Comparison of ENCODE assay signal across 8 cellular contexts in the genomic region with DNA sequence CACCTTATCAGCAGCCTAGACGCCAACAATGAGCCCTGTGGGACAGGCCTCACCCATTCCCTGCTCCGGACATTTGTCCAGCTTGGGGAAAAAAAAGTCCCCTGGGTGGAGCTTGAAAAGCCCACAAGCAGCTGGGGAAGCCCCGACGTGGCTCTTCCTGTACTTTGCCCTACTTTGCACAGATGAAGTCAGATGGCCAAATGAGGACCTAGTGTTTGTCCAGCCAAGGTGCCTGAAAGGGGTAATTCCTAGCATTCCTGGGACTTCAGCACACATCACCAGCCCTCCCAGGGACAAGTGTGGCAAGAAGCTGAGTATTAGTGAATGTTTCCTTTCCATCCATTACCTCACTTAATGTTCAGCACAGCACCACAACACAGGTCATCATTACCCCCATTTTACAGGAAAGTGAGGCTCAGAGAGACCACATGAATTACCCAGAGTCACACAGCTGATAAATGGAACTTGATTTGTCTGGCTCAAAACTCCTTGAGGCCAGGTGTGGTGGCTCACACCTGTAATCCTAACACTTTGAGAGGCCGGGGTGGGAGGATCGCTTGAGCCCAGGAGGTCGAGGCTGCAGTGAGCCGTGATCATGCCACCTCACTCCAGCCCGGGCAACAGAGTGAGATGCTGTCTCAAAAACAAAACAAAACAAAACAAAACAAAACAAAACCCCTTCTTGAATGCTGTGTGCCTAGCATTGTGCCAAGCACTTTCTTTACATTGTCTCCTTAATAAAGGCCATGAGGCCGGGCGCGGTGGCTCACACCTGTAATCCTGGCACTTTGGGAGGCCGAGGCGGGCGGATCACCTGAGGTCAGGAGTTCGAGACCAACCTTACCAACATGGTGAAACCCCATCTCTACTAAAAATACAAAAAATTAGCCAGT. TPM values are rescaled to one million over a fixed set of nuclear protein-coding genes. Genes with fewer than 3 reads are reported as not detected.
DNase-seq lines count a peak whose midpoint lies in the region; ATAC-seq and TF ChIP-seq lines count a peak whose summit lies in the region.

No MANE protein-coding gene starts in this region.

- no peak overlapping the region for H3K4me3 Mint-ChIP-seq in activated CD8-positive, alpha-beta T cell treated with anti-CD3 and anti-CD28 coated beads, Interleukin-2, amount 10 ng/mL, durations not matched to agents 7 days and 5 days
- H3K4me3 Mint-ChIP-seq in activated CD8-positive, alpha-beta T cell treated with anti-CD3 and anti-CD28 coated beads for 36 hours, result no peak overlapping the region
- no peak overlapping the region for H3K4me3 Mint-ChIP-seq in activated CD4-positive, alpha-beta T cell treated with anti-CD3 and anti-CD28 coated beads, Interleukin-2, amount 10 ng/mL, durations not matched to agents 7 days and 5 days

- H3K9me3 Mint-ChIP-seq in activated CD8-positive, alpha-beta T cell treated with anti-CD3 and anti-CD28 coated beads, Interleukin-2, amount 10 ng/mL, durations not matched to agents 7 days and 5 days (ENCODE audit: insufficient read depth), result no peaks in the 10 kb centered on the region
- H3K9me3 Mint-ChIP-seq in activated CD8-positive, alpha-beta T cell treated with anti-CD3 and anti-CD28 coated beads for 36 hours, result no peaks in the 10 kb centered on the region
- no peaks in the 10 kb centered on the region for H3K9me3 Mint-ChIP-seq in activated CD4-positive, alpha-beta T cell treated with anti-CD3 and anti-CD28 coated beads, Interleukin-2, amount 10 ng/mL, durations not matched to agents 7 days and 5 days

- H3K27me3 Mint-ChIP-seq in activated CD8-positive, alpha-beta T cell treated with anti-CD3 and anti-CD28 coated beads, Interleukin-2, amount 10 ng/mL, durations not matched to agents 7 days and 5 days (ENCODE audit: low read depth), result peaks cover 12% of the 10 kb centered on the region
- H3K27me3 Mint-ChIP-seq in activated CD8-positive, alpha-beta T cell treated with anti-CD3 and anti-CD28 coated beads for 36 hours, result no peaks in the 10 kb centered on the region
- H3K27me3 Mint-ChIP-seq in activated CD4-positive, alpha-beta T cell treated with anti-CD3 and anti-CD28 coated beads, Interleukin-2, amount 10 ng/mL, durations not matched to agents 7 days and 5 days, result no peaks in the 10 kb centered on the region

- H3K36me3 Mint-ChIP-seq in activated CD8-positive, alpha-beta T cell treated with anti-CD3 and anti-CD28 coated beads, Interleukin-2, amount 10 ng/mL, durations not matched to agents 7 days and 5 days (ENCODE audit: low read depth), result no peaks in the 10 kb centered on the region
- no peaks in the 10 kb centered on the region for H3K36me3 Mint-ChIP-seq in activated CD8-positive, alpha-beta T cell treated with anti-CD3 and anti-CD28 coated beads for 36 hours (ENCODE audit: low read depth)
- H3K36me3 Mint-ChIP-seq in activated CD4-positive, alpha-beta T cell treated with anti-CD3 and anti-CD28 coated beads, Interleukin-2, amount 10 ng/mL, durations not matched to agents 7 days and 5 days (ENCODE audit: low read depth), result no peaks in the 10 kb centered on the region

- peak overlapping the region; percentile 74 for H3K27ac Mint-ChIP-seq in activated CD8-positive, alpha-beta T cell treated with anti-CD3 and anti-CD28 coated beads, Interleukin-2, amount 10 ng/mL, durations not matched to agents 7 days and 5 days
- H3K27ac Mint-ChIP-seq in activated CD8-positive, alpha-beta T cell treated with anti-CD3 and anti-CD28 coated beads for 36 hours, result no peak overlapping the region
- H3K27ac Mint-ChIP-seq in activated CD4-positive, alpha-beta T cell treated with anti-CD3 and anti-CD28 coated beads, Interleukin-2, amount 10 ng/mL, durations not matched to agents 7 days and 5 days, result no peak overlapping the region

- POLR2A ChIA-PET in activated CD8-positive, alpha-beta T cell treated with anti-CD3 and anti-CD28 coated beads, Interleukin-2, amount 10 ng/mL, durations not matched to agents 7 days and 5 days (lab: Charles Lee), result no interaction called here
- POLR2A ChIA-PET in activated CD8-positive, alpha-beta T cell treated with anti-CD3 and anti-CD28 coated beads for 36 hours (lab: Charles Lee), result interaction anchor here (0.6 kb wide), 1 partner anchor 20 kb away, joined by 3 read pairs; a partner anchor contains a TSS
- POLR2A ChIA-PET in activated CD4-positive, alpha-beta T cell treated with anti-CD3 and anti-CD28 coated beads, Interleukin-2, amount 10 ng/mL, durations not matched to agents 7 days and 5 days (lab: Charles Lee), result no interaction called here

- H3K27me3 ChIP-seq in lower lobe of right lung (ENCODE audit: low read depth), result no peaks in the 10 kb centered on the region
- no peaks in the 10 kb centered on the region for H3K27me3 ChIP-seq in uterus
- peaks cover 4% of the 10 kb centered on the region for H3K27me3 ChIP-seq in foreskin keratinocyte

- H3K4me1 ChIP-seq in lower lobe of right lung (peaks cover 36% of the 10 kb centered on the region), uterus (peaks cover 0 to 9% of the 10 kb centered on the region in 2 donors), foreskin keratinocyte (no peaks in the 10 kb centered on the region)

- CTCF ChIA-PET in activated CD8-positive, alpha-beta T cell treated with anti-CD3 and anti-CD28 coated beads, Interleukin-2, amount 10 ng/mL, durations not matched to agents 7 days and 5 days (lab: Charles Lee), result interaction anchor here (1.0 to 11.8 kb wide), 5 partner anchors 10 to 213 kb away, joined by 3 to 338 read pairs (median 6); a partner anchor contains a TSS
- CTCF ChIA-PET in activated CD8-positive, alpha-beta T cell treated with anti-CD3 and anti-CD28 coated beads for 36 hours (lab: Charles Lee), result interaction anchor here (1.9 to 12.9 kb wide), 2 partner anchors 112 to 118 kb away, joined by 5 to 258 read pairs; no protein-coding TSS in a partner anchor
- CTCF ChIA-PET in activated CD4-positive, alpha-beta T cell treated with anti-CD3 and anti-CD28 coated beads, Interleukin-2, amount 10 ng/mL, durations not matched to agents 7 days and 5 days (lab: Charles Lee), result interaction anchor here (0.9 to 9.0 kb wide), 2 partner anchors 114 to 216 kb away, joined by 3 to 96 read pairs; no protein-coding TSS in a partner anchor

- H3K36me3 ChIP-seq in lower lobe of right lung, result no peaks in the 10 kb centered on the region
- H3K36me3 ChIP-seq in uterus, result no peaks in the 10 kb centered on the region

- peaks cover 38% of the 10 kb centered on the region for H3K4me1 Mint-ChIP-seq in activated CD8-positive, alpha-beta T cell treated with anti-CD3 and anti-CD28 coated beads, Interleukin-2, amount 10 ng/mL, durations not matched to agents 7 days and 5 days (ENCODE audit: low read depth)
- peaks cover 11% of the 10 kb centered on the region for H3K4me1 Mint-ChIP-seq in activated CD8-positive, alpha-beta T cell treated with anti-CD3 and anti-CD28 coated beads for 36 hours (ENCODE audit: low read depth)
- peaks cover 12% of the 10 kb centered on the region for H3K4me1 Mint-ChIP-seq in activated CD4-positive, alpha-beta T cell treated with anti-CD3 and anti-CD28 coated beads, Interleukin-2, amount 10 ng/mL, durations not matched to agents 7 days and 5 days

- peak overlapping the region; percentile 77 for H3K27ac ChIP-seq in lower lobe of right lung
- H3K27ac ChIP-seq in uterus, result peak overlapping the region; percentile 66 to 79
- no peak overlapping the region for H3K27ac ChIP-seq in foreskin keratinocyte

- intact Hi-C loops in activated CD8-positive, alpha-beta T cell treated with anti-CD3 and anti-CD28 coated beads for 36 hours (cut with micrococcal nuclease), result loop anchor here (10.0 kb wide), 1 partner anchor 210 kb away; no protein-coding TSS in a partner anchor
- intact Hi-C loops in lower lobe of right lung (cut with DNase I) (loop anchor here (5.0 kb wide), 1 partner anchor 113 kb away; no protein-coding TSS in a partner anchor), uterus (cut with DNase I; ENCODE audit: low total_unique reads) (no loop called here)

- H3K9me3 ChIP-seq in lower lobe of right lung, result no peaks in the 10 kb centered on the region
- H3K9me3 ChIP-seq in uterus, result no peaks in the 10 kb centered on the region

- no peak for ATAC-seq in activated CD8-positive, alpha-beta T cell treated with anti-CD3 and anti-CD28 coated beads, Interleukin-2, amount 10 ng/mL, durations not matched to agents 7 days and 5 days
- no peak for ATAC-seq in activated CD8-positive, alpha-beta T cell treated with anti-CD3 and anti-CD28 coated beads for 36 hours
- ATAC-seq in lower lobe of right lung, result peak; percentile 41 to 49
- no peak for ATAC-seq in foreskin keratinocyte

- no peak for TF ChIP-seq CTCF in activated CD8-positive, alpha-beta T cell treated with anti-CD3 and anti-CD28 coated beads for 36 hours (IDR thresholded peaks at IDR 0.05)
- no peak for TF ChIP-seq CTCF in cardiac fibroblast (IDR thresholded peaks at IDR 0.05; ENCODE audit: low read depth, low read length)
- no peak for TF ChIP-seq CTCF in lower lobe of right lung (IDR thresholded peaks at IDR 0.05)
- no peak for TF ChIP-seq CTCF in uterus (IDR thresholded peaks at IDR 0.05)
- TF ChIP-seq CTCF in foreskin keratinocyte (conservative IDR thresholded peaks at IDR 0.05), result no peak

- TF ChIP-seq POLR2A in uterus (IDR thresholded peaks at IDR 0.05), result no peak

- DNase-seq in activated CD8-positive, alpha-beta T cell treated with anti-CD3 and anti-CD28 coated beads, Interleukin-2, amount 10 ng/mL, durations not matched to agents 7 days and 5 days, result no peak
- no peak for DNase-seq in activated CD8-positive, alpha-beta T cell treated with anti-CD3 and anti-CD28 coated beads for 36 hours
- peak; percentile 78 to 90 for DNase-seq in cardiac fibroblast (ENCODE audit: low read depth in 2 of 2)
- DNase-seq in lower lobe of right lung, result peak; percentile 75
- peak; percentile 21 to 47 for DNase-seq in uterus
- DNase-seq in NCI-H1105 treated with DMSO at 0.1 percent for 48 hours (lab: John Stamatoyannopoulos, UW), result no peak
- DNase-seq in foreskin keratinocyte, result no peak
- DNase-seq in activated CD4-positive, alpha-beta T cell treated with anti-CD3 and anti-CD28 coated beads, Interleukin-2, amount 10 ng/mL, durations not matched to agents 7 days and 5 days, result no peak

- H3K4me3 ChIP-seq in cardiac fibroblast (replicated peaks in 1 of 2; ENCODE audit: low read depth in 2 of 2, low read length in 2 of 2), result no peak overlapping the region
- no peak overlapping the region for H3K4me3 ChIP-seq in lower lobe of right lung
- H3K4me3 ChIP-seq in uterus, result no peak overlapping the region

RNA-seq across cellular contexts. Expression of a gene that starts 19.9 kb away (rescaled TPM):
- under 1 TPM; 0.18 to 0.37 TPM for total RNA-seq in activated CD8-positive, alpha-beta T cell treated with anti-CD3 and anti-CD28 coated beads, Interleukin-2, amount 10 ng/mL, durations not matched to agents 7 days and 5 days
- under 1 TPM; 0.51 to 0.65 TPM for total RNA-seq in activated CD8-positive, alpha-beta T cell treated with anti-CD3 and anti-CD28 coated beads for 36 hours
- 77.5 TPM for total RNA-seq in lower lobe of right lung
- 10 to 100 TPM in 1 of 4 donors, 1 to 10 TPM in 2, not detected in 1; 2.6 to 19.1 (median 6.2) TPM for total RNA-seq in uterus
- total RNA-seq in foreskin keratinocyte, result 20.9 and 26.8 TPM in 2 replicates
- 26.4 and 35.0 TPM in 2 replicates for polyA plus RNA-seq in foreskin keratinocyte
- total RNA-seq in activated CD4-positive, alpha-beta T cell treated with anti-CD3 and anti-CD28 coated beads, Interleukin-2, amount 10 ng/mL, durations not matched to agents 7 days and 5 days, result under 1 TPM; 0.40 to 0.55 TPM

RNA-seq across cellular contexts. Expression of a gene that starts 54.2 kb away (rescaled TPM):
- total RNA-seq in activated CD8-positive, alpha-beta T cell treated with anti-CD3 and anti-CD28 coated beads, Interleukin-2, amount 10 ng/mL, durations not matched to agents 7 days and 5 days, result under 1 TPM; 0.97 to 0.99 TPM
- total RNA-seq in activated CD8-positive, alpha-beta T cell treated with anti-CD3 and anti-CD28 coated beads for 36 hours, result 1 to 10 TPM; 7.1 to 7.4 TPM
- total RNA-seq in lower lobe of right lung (2.0 TPM), uterus (not detected), foreskin keratinocyte (not detected in 2 replicates)
- not detected in 2 replicates for polyA plus RNA-seq in foreskin keratinocyte
- total RNA-seq in activated CD4-positive, alpha-beta T cell treated with anti-CD3 and anti-CD28 coated beads, Interleukin-2, amount 10 ng/mL, durations not matched to agents 7 days and 5 days, result under 1 TPM; 0.50 to 0.74 TPM

RNA-seq across cellular contexts. Expression of a gene that starts 59.4 kb away (rescaled TPM):
- 10 to 100 TPM; 33.3 to 36.9 TPM for total RNA-seq in activated CD8-positive, alpha-beta T cell treated with anti-CD3 and anti-CD28 coated beads, Interleukin-2, amount 10 ng/mL, durations not matched to agents 7 days and 5 days
- 10 to 100 TPM in 1 of 2 experiments, 1 to 10 TPM in 1; 9.4 to 11.0 TPM for total RNA-seq in activated CD8-positive, alpha-beta T cell treated with anti-CD3 and anti-CD28 coated beads for 36 hours
- 58.1 TPM for total RNA-seq in lower lobe of right lung
- total RNA-seq in uterus, result 100 to 1,000 TPM in 1 of 4 donors, 10 to 100 TPM in 3; 40.9 to 110 (median 57.8) TPM
- total RNA-seq in foreskin keratinocyte, result 57.7 and 59.2 TPM in 2 replicates
- 38.8 and 44.3 TPM in 2 replicates for polyA plus RNA-seq in foreskin keratinocyte
- total RNA-seq in activated CD4-positive, alpha-beta T cell treated with anti-CD3 and anti-CD28 coated beads, Interleukin-2, amount 10 ng/mL, durations not matched to agents 7 days and 5 days, result 10 to 100 TPM; 35.0 to 36.7 TPM

Comparison
In these comparisons a context has a peak if more than half of its experiments do, and no peak if none do; other contexts are left out.
1. ATAC-seq: peak in lower lobe of right lung (2 of 2); none in activated CD8-positive, alpha-beta T cell treated with anti-CD3 and anti-CD28 coated beads, Interleukin-2, amount 10 ng/mL, durations not matched to agents 7 days and 5 days (single experiment), activated CD8-positive, alpha-beta T cell treated with anti-CD3 and anti-CD28 coated beads for 36 hours (single experiment) and foreskin keratinocyte (single experiment).
2. DNase-seq: peak in cardiac fibroblast (2 of 2), lower lobe of right lung (single experiment) and uterus (2 of 2); none in activated CD8-positive, alpha-beta T cell treated with anti-CD3 and anti-CD28 coated beads, Interleukin-2, amount 10 ng/mL, durations not matched to agents 7 days and 5 days (single experiment), activated CD8-positive, alpha-beta T cell treated with anti-CD3 and anti-CD28 coated beads for 36 hours (single experiment), NCI-H1105 treated with DMSO at 0.1 percent for 48 hours (single experiment), foreskin keratinocyte (0 of 2) and activated CD4-positive, alpha-beta T cell treated with anti-CD3 and anti-CD28 coated beads, Interleukin-2, amount 10 ng/mL, durations not matched to agents 7 days and 5 days (single experiment).